9 cellular contexts compared by ENCODE assay signal in the genomic region with DNA sequence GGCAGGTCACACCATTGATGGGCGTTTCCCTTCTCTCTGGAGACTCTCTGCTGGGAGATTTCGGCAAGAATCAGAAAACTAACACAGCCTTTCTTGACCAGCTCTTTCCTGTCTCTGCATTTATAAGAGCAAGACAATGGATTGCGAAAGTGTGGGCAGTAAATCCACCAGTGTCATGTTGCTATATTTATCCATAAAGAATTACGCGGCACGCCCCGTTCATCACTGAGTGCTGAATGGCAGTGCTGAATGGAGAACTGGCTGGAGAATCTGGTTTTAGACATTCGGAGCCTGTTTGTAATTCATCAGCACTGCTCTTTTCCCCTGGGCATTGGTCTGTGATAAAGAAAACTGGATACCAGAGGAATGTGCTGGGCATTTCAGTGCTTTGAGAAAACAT. TPM values are rescaled to one million over a fixed set of nuclear protein-coding genes. Genes with fewer than 3 reads are reported as not detected.
DNase-seq lines count a peak whose midpoint lies in the region; ATAC-seq and TF ChIP-seq lines count a peak whose summit lies in the region.
"Had no signal": no experiment of that assay in that cellular context is flagged by ENCODE, and none has a peak within 500 bp of the region (broad histone marks: within the 10 kb centered on the region; RNA-seq: fewer than 3 reads in every experiment).

No MANE protein-coding gene starts in this region.

- H3K9ac ChIP-seq in skeletal muscle tissue (ENCODE audit: low read depth in 1 of 3, low read length in 3 of 3) (peak overlapping the region in 2 of 3 donors; percentile 38 to 60), endodermal cell (ENCODE audit: extremely low read depth, low read length, poor library complexity, severe bottlenecking) (no peak overlapping the region)

- H3K4me3 ChIP-seq in fibroblast of villous mesenchyme (ENCODE audit: low read depth, low read length) = no peak overlapping the region
- H3K4me3 ChIP-seq in skeletal muscle tissue (ENCODE audit: low read length in 3 of 3) = peak overlapping the region in 1 of 3 donors; percentile 63
- H3K4me3 ChIP-seq in endodermal cell (ENCODE audit: low read length) = no peak overlapping the region

- peaks cover 46% of the 10 kb centered on the region for H3K27me3 Mint-ChIP-seq in endodermal cell (ENCODE audit: insufficient read depth)

- 92 to 93% methylated on average over 8 of the region's 8 CpGs for WGBS in endodermal cell (ENCODE audit: insufficient coverage in 1 of 2, insufficient read length in 1 of 2), 2 experiments

- H3K36me3 ChIP-seq in skeletal muscle tissue (ENCODE audit: control insufficient read depth in 3 of 3, insufficient read depth in 3 of 3, low read length in 3 of 3) = no peaks in the 10 kb centered on the region
- no peaks in the 10 kb centered on the region for H3K36me3 ChIP-seq in endodermal cell (ENCODE audit: control insufficient read depth, insufficient read depth, low read length)

- peak; percentile 83 for DNase-seq in HCEC 1CT
- peak; percentile 10 for DNase-seq in SK-MEL-5 (ENCODE audit: low read depth, low spot score)
- peak; percentile 65 for DNase-seq in fibroblast of villous mesenchyme (ENCODE audit: low read depth)
- no peak for DNase-seq in effector CD4-positive, alpha-beta T cell
- DNase-seq in activated CD4-positive, alpha-beta T cell treated with anti-CD3 and anti-CD28 coated beads, Interleukin-2, amount 50 U/mL, for 4 hours = no peak
- no peak for DNase-seq in endodermal cell

- ATAC-seq in HG02973 (IDR thresholded peaks at IDR 0.05; ENCODE audit: unreplicated experiment) = no peak

- no peaks in the 10 kb centered on the region for H3K9me3 Mint-ChIP-seq in endodermal cell
- H3K9me3 Mint-ChIP-seq: activated T-cell treated with anti-CD3 and anti-CD28 coated beads, Interleukin-2, amount 50 U/mL, for 4 hours had no signal

- peaks cover 7% of the 10 kb centered on the region for H3K4me1 Mint-ChIP-seq in endodermal cell

- peaks cover 34% of the 10 kb centered on the region in 3 donors for H3K27me3 ChIP-seq in skeletal muscle tissue (ENCODE audit: control insufficient read depth in 3 of 3, insufficient read depth in 3 of 3, low read length in 3 of 3)
- H3K27me3 ChIP-seq in endodermal cell (ENCODE audit: control insufficient read depth, insufficient read depth, low read length, poor library complexity, severe bottlenecking) = peaks cover 54% of the 10 kb centered on the region

- H3K4me1 ChIP-seq in skeletal muscle tissue (ENCODE audit: control insufficient read depth in 3 of 3, insufficient read depth in 3 of 3, low read length in 3 of 3) (peaks cover 22 to 33% (median 31%) of the 10 kb centered on the region in 3 donors), endodermal cell (ENCODE audit: control insufficient read depth, insufficient read depth, low read length) (no peaks in the 10 kb centered on the region)

- in situ Hi-C loops in SK-MEL-5 (cut with HindIII; ENCODE audit: low pct_unique_long_range_greater_than_20kb, low sequenced_read_pairs) = no loop called here

- TF ChIP-seq CTCF in fibroblast of villous mesenchyme (IDR thresholded peaks at IDR 0.05; ENCODE audit: insufficient read depth, low read depth, low read length) (no peak), endodermal cell (conservative IDR thresholded peaks at IDR 0.05) (no peak)

- H3K36me3 Mint-ChIP-seq in endodermal cell (ENCODE audit: low read depth) = no peaks in the 10 kb centered on the region

- no peak overlapping the region for H3K4me3 Mint-ChIP-seq in endodermal cell
- H3K4me3 Mint-ChIP-seq: activated T-cell treated with anti-CD3 and anti-CD28 coated beads, Interleukin-2, amount 50 U/mL, for 4 hours had no signal

- H3K9me3 ChIP-seq in skeletal muscle tissue (ENCODE audit: control insufficient read depth in 3 of 3, low read length in 3 of 3) (no peaks in the 10 kb centered on the region), endodermal cell (ENCODE audit: control insufficient read depth, low read length) (no peaks in the 10 kb centered on the region)

- H3K27ac ChIP-seq in skeletal muscle tissue (ENCODE audit: low read depth, low read length) = no peak overlapping the region
- no peak overlapping the region for H3K27ac ChIP-seq in endodermal cell (ENCODE audit: low read depth, low read length)

- H3K27ac Mint-ChIP-seq in endodermal cell = no peak overlapping the region

RNA-seq across cellular contexts. Expression of gene CEMIP, which starts 2.0 kb away (rescaled TPM):
- total RNA-seq in SK-MEL-5 (2014; rRNA removed; shearing (Covaris generic)) = 6.3 and 7.0 TPM in 2 replicates
- 16.6 and 24.5 TPM in 2 replicates for polyA plus RNA-seq in SK-MEL-5 (2015; cell fraction: cytosol; rRNA removed)
- 21.2 and 24.3 TPM in 2 replicates for polyA plus RNA-seq in SK-MEL-5 (2015; cell fraction: nucleus; rRNA removed)
- total RNA-seq in fibroblast of villous mesenchyme (131 TPM in 2 replicates), skeletal muscle tissue (0.52 TPM), endodermal cell (1 to 10 TPM in 1 of 2 donors, not detected in 1; 2.2 TPM)
- 0.11 TPM for polyA plus RNA-seq in endodermal cell (2013, experiment 1 of 2)
- polyA plus RNA-seq in endodermal cell (2013, experiment 2 of 2) = 0.08 TPM

Comparison
In these comparisons a context has a peak if more than half of its experiments do, and no peak if none do; other contexts are left out.
1. DNase-seq: peak in HCEC 1CT (single experiment), SK-MEL-5 (single experiment) and fibroblast of villous mesenchyme (single experiment); none in effector CD4-positive, alpha-beta T cell (single experiment), activated CD4-positive, alpha-beta T cell treated with anti-CD3 and anti-CD28 coated beads, Interleukin-2, amount 50 U/mL, for 4 hours (0 of 2) and endodermal cell (single experiment).
2. RNA of gene CEMIP, which starts 2.0 kb away (total RNA-seq): 131 TPM in fibroblast of villous mesenchyme; 6.3 to 7.0 TPM in SK-MEL-5, 2.2 TPM in endodermal cell and 0.52 TPM in skeletal muscle tissue (single experiment); every median in the first group is over 10 times any median in the second.